In genomic region chr2:156333951-156334495, GRCh38 we compare ENCODE assay signal across 8 cellular contexts. TPM values are rescaled to one million over a fixed set of nuclear protein-coding genes. Genes with fewer than 3 reads are reported as not detected.
A peak's percentile ranks its signal among the peaks of the same experiment; 100 is the strongest.
DNase-seq lines count a peak whose midpoint lies in the region; ATAC-seq and TF ChIP-seq lines count a peak whose summit lies in the region.

No MANE protein-coding gene starts in this region.

- H3K79me2 ChIP-seq in DND-41 (ENCODE audit: insufficient read depth, low read length): no peaks in the 10 kb centered on the region

- TF ChIP-seq CTCF in DND-41 (IDR thresholded peaks at IDR 0.05; ENCODE audit: borderline replicate concordance, extremely low read depth, low read length, poor library complexity, severe bottlenecking) (no peak), body of pancreas (IDR thresholded peaks at IDR 0.05) (peak in 4 of 7 experiments; percentile 27 to 41 (median 39))

- H3K36me3 ChIP-seq in DND-41 (ENCODE audit: insufficient read depth, low read length): no peaks in the 10 kb centered on the region
- peaks cover 0 to 2% of the 10 kb centered on the region in 2 donors for H3K36me3 ChIP-seq in body of pancreas (replicated peaks in 1 of 2; ENCODE audit: insufficient read depth in 1 of 2, low read depth in 2 of 2)
- H3K36me3 ChIP-seq in iPS-20b (ENCODE audit: insufficient read depth, low read depth, low read length): no peaks in the 10 kb centered on the region

- H3K9ac ChIP-seq in DND-41 (ENCODE audit: low read depth, low read length): peak overlapping the region; percentile 70
- peak overlapping the region; percentile 67; the same call in 1 of the 2 replicates for H3K9ac ChIP-seq in iPS-20b (ENCODE audit: low read depth, low read length)

- TF ChIP-seq POLR2A in body of pancreas (IDR thresholded peaks at IDR 0.05): peak; percentile 67 to 81 (median 78)

- H3K4me2 ChIP-seq in DND-41 (ENCODE audit: insufficient read depth, low read length): peak overlapping the region; percentile 99

- H3K27me3 ChIP-seq in DND-41 (ENCODE audit: insufficient read depth, low read length, poor library complexity) (peaks cover 8% of the 10 kb centered on the region), body of pancreas (no peaks in the 10 kb centered on the region), iPS-20b (ENCODE audit: insufficient read depth, low read length) (peaks cover 48% of the 10 kb centered on the region)

- no peaks in the 10 kb centered on the region for H4K20me1 ChIP-seq in DND-41 (ENCODE audit: insufficient read depth, low read length)

- H3K4me3 ChIP-seq in DND-41 (ENCODE audit: low read depth in 1 of 2, low read length in 2 of 2) (peak overlapping the region; percentile 35 to 85), body of pancreas (peak overlapping the region; percentile 51 to 92), iPS-20b (ENCODE audit: low read length) (peak overlapping the region; percentile 97), skin epidermis (peak overlapping the region; percentile 53 to 86 (median 76))

- ATAC-seq in DND-41 (ENCODE audit: insufficient read depth, low read depth): peak; percentile 63
- peak; percentile 43 for ATAC-seq in GM19455 (IDR thresholded peaks at IDR 0.05; ENCODE audit: unreplicated experiment)
- ATAC-seq in HG03565 (IDR thresholded peaks at IDR 0.05; ENCODE audit: unreplicated experiment): peak; percentile 32
- ATAC-seq in SK-N-SH treated with all-trans-retinoic acid at 6 μM for 48 hours: peak; percentile 49
- peak; percentile 31 for ATAC-seq in body of pancreas

- WGBS in body of pancreas, 2 donors: 0% methylated on average over 26 to 48 of the region's 48 CpGs

- intact Hi-C loops in body of pancreas (cut with DNase I): no loop called here

- peak overlapping the region; percentile 81 for H2AFZ ChIP-seq in DND-41 (ENCODE audit: low read depth, low read length)

- DNase-seq in DND-41 (peak; percentile 86), body of pancreas (peak; percentile 65 to 69 (median 68)), HPDE6-E6E7 (ENCODE audit: extremely low spot score) (no peak)

- no peaks in the 10 kb centered on the region for H3K9me3 ChIP-seq in DND-41 (ENCODE audit: insufficient read depth, low read length, severe bottlenecking)
- H3K9me3 ChIP-seq in body of pancreas: no peaks in the 10 kb centered on the region
- no peaks in the 10 kb centered on the region for H3K9me3 ChIP-seq in iPS-20b (ENCODE audit: insufficient read depth, low read depth, low read length)

- H3K4me1 ChIP-seq in DND-41 (ENCODE audit: insufficient read depth, low read length) (peaks cover 63% of the 10 kb centered on the region), body of pancreas (peaks cover 27% of the 10 kb centered on the region), iPS-20b (ENCODE audit: insufficient read depth, low read length) (peaks cover 7% of the 10 kb centered on the region)

- H3K27ac ChIP-seq in DND-41 (ENCODE audit: low read length): peak overlapping the region; percentile 77
- peak overlapping the region; percentile 94 to 100 (median 98) for H3K27ac ChIP-seq in body of pancreas
- H3K27ac ChIP-seq in iPS-20b (ENCODE audit: low read length): no peak overlapping the region
- peak overlapping the region; percentile 65 to 100 (median 97) for H3K27ac ChIP-seq in skin epidermis

TF ChIP-seq in SK-N-SH treated with all-trans-retinoic acid at 6 μM for 48 hours, 23 proteins besides CTCF, POLR2A, EP300 and RAD21:
- TF ChIP-seq TCF4 (CRISPR knock-in tag; IDR thresholded peaks at IDR 0.05; ENCODE audit: borderline replicate concordance) (no peak), PPARA (CRISPR knock-in tag; IDR thresholded peaks at IDR 0.05; ENCODE audit: borderline replicate concordance) (no peak), ZFP3 (CRISPR knock-in tag; IDR thresholded peaks at IDR 0.05) (no peak), GLIS3 (CRISPR knock-in tag; IDR thresholded peaks at IDR 0.05) (no peak)
- TF ChIP-seq, protein P1, sequence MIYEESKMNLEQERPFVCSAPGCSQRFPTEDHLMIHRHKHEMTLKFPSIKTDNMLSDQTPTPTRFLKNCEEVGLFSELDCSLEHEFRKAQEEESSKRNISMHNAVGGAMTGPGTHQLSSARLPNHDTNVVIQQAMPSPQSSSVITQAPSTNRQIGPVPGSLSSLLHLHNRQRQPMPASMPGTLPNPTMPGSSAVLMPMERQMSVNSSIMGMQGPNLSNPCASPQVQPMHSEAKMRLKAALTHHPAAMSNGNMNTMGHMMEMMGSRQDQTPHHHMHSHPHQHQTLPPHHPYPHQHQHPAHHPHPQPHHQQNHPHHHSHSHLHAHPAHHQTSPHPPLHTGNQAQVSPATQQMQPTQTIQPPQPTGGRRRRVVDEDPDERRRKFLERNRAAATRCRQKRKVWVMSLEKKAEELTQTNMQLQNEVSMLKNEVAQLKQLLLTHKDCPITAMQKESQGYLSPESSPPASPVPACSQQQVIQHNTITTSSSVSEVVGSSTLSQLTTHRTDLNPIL (CRISPR knock-in tag; IDR thresholded peaks at IDR 0.05; ENCODE audit: low read depth): no peak

RNA-seq across cellular contexts. Expression of gene NR4A2, which starts 1.5 kb away (rescaled TPM):
- total RNA-seq in body of pancreas: 1 to 10 TPM; 1.0 to 5.9 TPM
